ENCODE assay signal across 8 cellular contexts in genomic region chr21:44742418-44743153, GRCh38. TPM values are rescaled to one million over a fixed set of nuclear protein-coding genes. Genes with fewer than 3 reads are reported as not detected.
DNase-seq lines count a peak whose midpoint lies in the region; ATAC-seq, FAIRE-seq and TF ChIP-seq lines count a peak whose summit lies in the region.

No MANE protein-coding gene starts in this region.

- no peaks in the 10 kb centered on the region for H3K4me1 ChIP-seq in Panc1 (ENCODE audit: control insufficient read depth, insufficient read depth, low read length)

- H3K9me3 ChIP-seq in Panc1 (ENCODE audit: control insufficient read depth, insufficient read depth, low read depth, low read length), result no peaks in the 10 kb centered on the region

- ATAC-seq in Panc1 (no peak), HG02938 (IDR thresholded peaks at IDR 0.05; ENCODE audit: unreplicated experiment) (no peak)

- BruUV-seq in Panc1 (replicated peaks; lab: Mats Ljungman, UMichigan), result no TSS peak

- intact Hi-C loops in Panc1 (cut with micrococcal nuclease; ENCODE audit: unreplicated experiment) (loop anchor here (5.0 kb wide), 1 partner anchor 230 kb away; no protein-coding TSS in a partner anchor), lower leg skin (cut with DNase I; ENCODE audit: low total_unique reads) (no loop called here), head of caudate nucleus (cut with DNase I) (no loop called here)

- no peak for FAIRE-seq in D721Med (lab: Jason Lieb, UNC)

- no peak for TF ChIP-seq POLR2A in lower leg skin (IDR thresholded peaks at IDR 0.05)

- 75 to 79% methylated on average over 1 of the region's 1 CpG for WGBS in lower leg skin, 2 donors

- no peaks in the 10 kb centered on the region for H3K27me3 ChIP-seq in Panc1 (ENCODE audit: control insufficient read depth, insufficient read depth, low read length)

- H3K4me3 ChIP-seq in LNCaP clone FGC (ENCODE audit: low read depth, low read length) (no peak overlapping the region), Panc1 (ENCODE audit: low read depth in 2 of 2, low read length in 2 of 2) (no peak overlapping the region), lower leg skin (ENCODE audit: low read depth, poor library complexity, severe bottlenecking) (no peak overlapping the region)

- POLR2A ChIA-PET in Panc1 (lab: Charles Lee), result no interaction called here

- CTCF ChIA-PET in Panc1 (lab: Charles Lee), result interaction anchor here (0.5 to 1.2 kb wide), 4 partner anchors 207 to 399 kb away, joined by 3 to 8 read pairs (median 4); no protein-coding TSS in a partner anchor

- no peaks in the 10 kb centered on the region for H3K36me3 ChIP-seq in Panc1 (ENCODE audit: control insufficient read depth, insufficient read depth, low read length)

- in situ Hi-C loops in Panc1 (cut with HindIII; ENCODE audit: low pct_unique_long_range_greater_than_20kb, low sequenced_read_pairs), result no loop called here

- peak; percentile 48 for TF ChIP-seq CTCF in D721Med (IDR thresholded peaks at IDR 0.05; ENCODE audit: insufficient read depth, missing control alignments)
- peak; percentile 47 for TF ChIP-seq CTCF in LNCaP clone FGC (IDR thresholded peaks at IDR 0.05; ENCODE audit: control insufficient read depth, extremely low read depth, insufficient read depth)
- TF ChIP-seq CTCF in Panc1 (IDR thresholded peaks at IDR 0.05), result peak; percentile 50
- TF ChIP-seq CTCF in lower leg skin (IDR thresholded peaks at IDR 0.05), result no peak

- DNase-seq in D721Med (ENCODE audit: insufficient read length, low spot score) (no peak), LNCaP clone FGC (ENCODE audit: low read depth) (no peak), Panc1 (ENCODE audit: low read depth, low spot score) (no peak), iris pigment epithelial cell (ENCODE audit: low read depth) (peak; percentile 14), HuH-7.5 (ENCODE audit: low spot score) (no peak), lower leg skin (ENCODE audit: low spot score in 2 of 2) (no peak), head of caudate nucleus (no peak)

- H3K27ac ChIP-seq in Panc1 (ENCODE audit: low read length), result no peak overlapping the region

RNA-seq across cellular contexts. Expression of gene TSPEAR, which starts 31.2 kb away (rescaled TPM):
- total RNA-seq in Panc1 (2021; ENCODE audit: unreplicated experiment) (not detected), lower leg skin (under 1 TPM in 1 of 4 donors, not detected in 3; 0.06 TPM)
- polyA plus RNA-seq in Panc1 (2012; ENCODE audit: insufficient read length), result 1.0 TPM

RNA-seq across cellular contexts. Expression of gene KRTAP10-12, which starts 45.6 kb away (rescaled TPM):
- total RNA-seq in Panc1 (2021; ENCODE audit: unreplicated experiment) (not detected), lower leg skin (1 to 10 TPM in 1 of 4 donors, not detected in 3; 2.1 TPM)
- not detected for polyA plus RNA-seq in Panc1 (2012; ENCODE audit: insufficient read length)

RNA-seq across cellular contexts. Expression of gene UBE2G2, which starts 59.0 kb away (rescaled TPM):
- 77.4 TPM for total RNA-seq in Panc1 (2021; ENCODE audit: unreplicated experiment)
- polyA plus RNA-seq in Panc1 (2012; ENCODE audit: insufficient read length), result 69.4 TPM
- total RNA-seq in lower leg skin, result 10 to 100 TPM; 37.2 to 61.8 (median 49.8) TPM

Comparison
In these comparisons a context has a peak if more than half of its experiments do, and no peak if none do; other contexts are left out.
1. CTCF ChIP-seq: peak in D721Med (single experiment), LNCaP clone FGC (single experiment) and Panc1 (single experiment); none in lower leg skin (0 of 3).